Comparison of ENCODE assay signal across 2 cellular contexts in genomic region chr2:240136013-240136670, GRCh38.
TF ChIP-seq lines count a peak whose summit lies in the region.

COPS9 (minus strand) TSS chr2:240136305; CDS start chr2:240136284, 21 bp downstream.

TF ChIP-seq in HCT116, 20 proteins besides CTCF, POLR2A, EP300 and RAD21 (continued from another document):
- TF ChIP-seq REST (IDR thresholded peaks at IDR 0.05; ENCODE audit: low read depth) (no peak), EGR1 (IDR thresholded peaks at IDR 0.05; ENCODE audit: low read depth) (no peak), EZH2 (IDR thresholded peaks at IDR 0.05) (no peak), EZH2phosphoT487 (IDR thresholded peaks at IDR 0.05; ENCODE audit: borderline replicate concordance) (no peak), ATF3 (IDR thresholded peaks at IDR 0.05) (no peak), POLR2AphosphoS5 (IDR thresholded peaks at IDR 0.05; ENCODE audit: low read depth, low read length) (peak; percentile 83), CEBPB (IDR thresholded peaks at IDR 0.05; ENCODE audit: low read depth) (no peak), ELF1 (IDR thresholded peaks at IDR 0.05; ENCODE audit: borderline replicate concordance, low read depth) (no peak; the same call in 1 of the 2 replicates), ZFX (IDR thresholded peaks at IDR 0.05) (peak; percentile 34), FOSL1 (IDR thresholded peaks at IDR 0.05; ENCODE audit: low read depth) (no peak)

TF ChIP-seq in SK-N-SH treated with all-trans-retinoic acid at 6 μM for 48 hours, 23 proteins besides CTCF, POLR2A, EP300 and RAD21 (continued from another document):
- no peak for TF ChIP-seq POU6F1 (CRISPR knock-in tag; IDR thresholded peaks at IDR 0.05; ENCODE audit: borderline replicate concordance, low read depth)
- TF ChIP-seq OSR1 (CRISPR knock-in tag; IDR thresholded peaks at IDR 0.05): no peak
- TF ChIP-seq ZNF565 (CRISPR knock-in tag; conservative IDR thresholded peaks at IDR 0.05; ENCODE audit: low read depth): no peak
